19 cellular contexts compared by ENCODE assay signal in genomic region chr1:8347635-8348034, GRCh38. TPM values are rescaled to one million over a fixed set of nuclear protein-coding genes. Genes with fewer than 3 reads are reported as not detected.
DNase-seq lines count a peak whose midpoint lies in the region; ATAC-seq, FAIRE-seq and TF ChIP-seq lines count a peak whose summit lies in the region.
"Had no signal": no experiment of that assay in that cellular context is flagged by ENCODE, and none has a peak within 500 bp of the region (broad histone marks: within the 10 kb centered on the region; RNA-seq: fewer than 3 reads in every experiment).

No MANE protein-coding gene starts in this region.

- POLR2A ChIA-PET in A673 (lab: Charles Lee; ENCODE audit: low non-redundant PET) (no interaction called here), Panc1 (lab: Charles Lee) (interaction anchor here (0.6 kb wide), 1 partner anchor 116 kb away, joined by 3 read pairs; no protein-coding TSS in a partner anchor)

- in situ Hi-C loops in Panc1 (cut with HindIII; ENCODE audit: low pct_unique_long_range_greater_than_20kb, low sequenced_read_pairs): no loop called here

- no peak overlapping the region for H3K4me3 ChIP-seq in A673 (ENCODE audit: low read depth, low read length, poor library complexity, severe bottlenecking)
- no peak overlapping the region for H3K4me3 ChIP-seq in Panc1 (ENCODE audit: low read depth in 2 of 2, low read length in 2 of 2)
- H3K4me3 ChIP-seq in left lung: no peak overlapping the region
- H3K4me3 ChIP-seq: ascending aorta, gastrocnemius medialis, GM23248, left ventricle myocardium inferior, ovary, PC-9 had no signal

- DNase-seq in A673 (ENCODE audit: low spot score) (peak; percentile 36), DMS153 (lab: John Stamatoyannopoulos, UW) (peak; percentile 81), Panc1 (ENCODE audit: low read depth, low spot score) (no peak), left lung (peak in 1 of 2 donors; percentile 62), H54 (ENCODE audit: insufficient read length, low spot score) (no peak), RPMI8226 (no peak)
- DNase-seq: activated CD4-positive, alpha-beta T cell treated with anti-CD3 and anti-CD28 coated beads, Interleukin-2, amount 50 U/mL, for 4 hours; activated naive CD4-positive, alpha-beta T cell treated with anti-CD3 and anti-CD28 coated beads for 36 hours; cortex of kidney; gastrocnemius medialis; GM23248; Karpas-422; left ventricle myocardium inferior; NCI-H1105 treated with DMSO at 0.1 percent for 48 hours; NCI-H524 treated with DMSO at 0.1 percent for 48 hours; PC-9 had no signal

- intact Hi-C loops in A673 (cut with micrococcal nuclease; ENCODE audit: unreplicated experiment) (loop anchor here (2.0 to 10.0 kb wide), 4 partner anchors 333 to 683 kb away; no protein-coding TSS in a partner anchor), Panc1 (cut with micrococcal nuclease; ENCODE audit: unreplicated experiment) (loop anchor here (5.0 kb wide), 1 partner anchor 370 kb away; no protein-coding TSS in a partner anchor), left lung (cut with DNase I) (no loop called here)

- H3K9me3 ChIP-seq in A673 (ENCODE audit: low read depth, low read length, poor library complexity, severe bottlenecking): no peaks in the 10 kb centered on the region
- H3K9me3 ChIP-seq in Panc1 (ENCODE audit: control insufficient read depth, insufficient read depth, low read depth, low read length): no peaks in the 10 kb centered on the region
- no peaks in the 10 kb centered on the region for H3K9me3 ChIP-seq in left lung
- H3K9me3 ChIP-seq: ascending aorta, gastrocnemius medialis, left ventricle myocardium inferior, ovary had no signal

- no TSS peak for BruUV-seq in A673 (replicated peaks; lab: Mats Ljungman, UMichigan)
- BruUV-seq in Panc1 (replicated peaks; lab: Mats Ljungman, UMichigan): no TSS peak

- H3K4me1 ChIP-seq in A673 (ENCODE audit: insufficient read depth, low read length, poor library complexity, severe bottlenecking) (peaks cover 24% of the 10 kb centered on the region), Panc1 (ENCODE audit: control insufficient read depth, insufficient read depth, low read length) (peaks cover 30% of the 10 kb centered on the region), left lung (peaks cover 0 to 19% of the 10 kb centered on the region in 2 donors)

- H3K36me3 ChIP-seq in A673 (ENCODE audit: insufficient read depth, low read length, poor library complexity, severe bottlenecking): no peaks in the 10 kb centered on the region
- peaks cover 3% of the 10 kb centered on the region; the same call in 1 of the 2 replicates for H3K36me3 ChIP-seq in Panc1 (ENCODE audit: control insufficient read depth, insufficient read depth, low read length)
- H3K36me3 ChIP-seq in left lung: peaks cover 0 to 2% of the 10 kb centered on the region in 2 donors
- H3K36me3 ChIP-seq: ascending aorta, left ventricle myocardium inferior, ovary had no signal

- H3K27me3 ChIP-seq in A673 (replicated peaks; ENCODE audit: insufficient read depth, low read depth, low read length, poor library complexity): no peaks in the 10 kb centered on the region
- H3K27me3 ChIP-seq in Panc1 (ENCODE audit: control insufficient read depth, insufficient read depth, low read length): no peaks in the 10 kb centered on the region
- no peaks in the 10 kb centered on the region for H3K27me3 ChIP-seq in left lung
- H3K27me3 ChIP-seq: ascending aorta, gastrocnemius medialis, ovary had no signal

- CTCF ChIA-PET in A673 (lab: Charles Lee) (interaction anchor here (0.7 to 0.8 kb wide), 4 partner anchors 31 to 367 kb away, joined by 3 to 8 read pairs (median 4); no protein-coding TSS in a partner anchor), Panc1 (lab: Charles Lee) (interaction anchor here (0.6 to 1.8 kb wide), 5 partner anchors 31 to 595 kb away, joined by 3 to 7 read pairs (median 3); no protein-coding TSS in a partner anchor)

- no peak for ATAC-seq in Panc1
- peak; percentile 8 for ATAC-seq in left lung
- no peak for ATAC-seq in HG03108 (IDR thresholded peaks at IDR 0.05; ENCODE audit: unreplicated experiment)
- ATAC-seq: gastrocnemius medialis had no signal

- TF ChIP-seq CTCF in A673 (conservative IDR thresholded peaks at IDR 0.05; ENCODE audit: low read depth, low read length) (no peak), Panc1 (IDR thresholded peaks at IDR 0.05) (no peak), left lung (IDR thresholded peaks at IDR 0.05) (no peak)

- no peak overlapping the region for H3K27ac ChIP-seq in A673 (ENCODE audit: low read depth, low read length, poor library complexity, severe bottlenecking)
- H3K27ac ChIP-seq in Panc1 (ENCODE audit: low read length): peak overlapping the region; percentile 82
- no peak overlapping the region for H3K27ac ChIP-seq in left lung
- H3K27ac ChIP-seq: ascending aorta, gastrocnemius medialis, GM23248, left ventricle myocardium inferior, ovary, PC-9 had no signal

- no peak for FAIRE-seq in H54 (lab: Jason Lieb, UNC)

- no peak for TF ChIP-seq POLR2A in H54 (IDR thresholded peaks at IDR 0.05; ENCODE audit: low read depth, low read length)

RNA-seq across cellular contexts. Expression of gene SLC45A1, which starts 29.7 kb away (rescaled TPM):
- total RNA-seq in A673 (2021): 0.52 and 0.82 TPM in 2 replicates
- total RNA-seq in Panc1 (2021; ENCODE audit: unreplicated experiment): 11.3 TPM
- 49.4 TPM for polyA plus RNA-seq in Panc1 (2012; ENCODE audit: insufficient read length)
- total RNA-seq in left lung: 1 to 10 TPM; 1.4 TPM

Comparison
In these comparisons a context has a peak if more than half of its experiments do, and no peak if none do; other contexts are left out.
1. DNase-seq: peak in A673 (single experiment) and DMS153 (single experiment); none in Panc1 (single experiment), H54 (single experiment) and RPMI8226 (single experiment).
2. intact Hi-C loops: an anchor here in A673 (2.0 to 10.0 kb wide) and Panc1 (5.0 kb wide); none called in left lung.